9 cellular contexts compared by ENCODE assay signal in genomic region chr17:28908640-28909098, GRCh38. TPM values are rescaled to one million over a fixed set of nuclear protein-coding genes. Genes with fewer than 3 reads are reported as not detected.
A peak's percentile ranks its signal among the peaks of the same experiment; 100 is the strongest.
DNase-seq lines count a peak whose midpoint lies in the region; ATAC-seq and TF ChIP-seq lines count a peak whose summit lies in the region.
"Had no signal": no experiment of that assay in that cellular context is flagged by ENCODE, and none has a peak within 500 bp of the region (broad histone marks: within the 10 kb centered on the region; RNA-seq: fewer than 3 reads in every experiment).

No MANE protein-coding gene starts in this region.

- H3K4me1 ChIP-seq in tibial nerve, result peaks cover 0 to 47% (median 11%) of the 10 kb centered on the region in 4 donors

- no peak for DNase-seq in activated CD8-positive, alpha-beta T cell treated with anti-CD3 and anti-CD28 coated beads for 36 hours
- no peak for DNase-seq in activated CD8-positive, alpha-beta T cell treated with anti-CD3 and anti-CD28 coated beads, Interleukin-2, amount 10 ng/mL, durations not matched to agents 7 days and 5 days
- DNase-seq in choroid plexus epithelial cell (ENCODE audit: low read depth) (peak; percentile 48), lower leg skin (ENCODE audit: low spot score in 2 of 2) (peak; percentile 49 to 90), tibial nerve (ENCODE audit: low spot score in 2 of 2) (peak in 1 of 2 donors; percentile 57), Kasumi-1 (lab: John Stamatoyannopoulos, UW) (no peak), NCI-H2196 treated with DMSO at 0.1 percent for 48 hours (lab: John Stamatoyannopoulos, UW; ENCODE audit: unreplicated experiment) (no peak)

- H3K36me3 Mint-ChIP-seq in activated CD8-positive, alpha-beta T cell treated with anti-CD3 and anti-CD28 coated beads for 36 hours (ENCODE audit: low read depth), result peaks cover 41% of the 10 kb centered on the region
- H3K36me3 Mint-ChIP-seq in activated CD8-positive, alpha-beta T cell treated with anti-CD3 and anti-CD28 coated beads, Interleukin-2, amount 10 ng/mL, durations not matched to agents 7 days and 5 days (ENCODE audit: low read depth), result peaks cover 64% of the 10 kb centered on the region

- no peak for TF ChIP-seq CTCF in activated CD8-positive, alpha-beta T cell treated with anti-CD3 and anti-CD28 coated beads for 36 hours (IDR thresholded peaks at IDR 0.05)
- TF ChIP-seq CTCF in choroid plexus epithelial cell (conservative IDR thresholded peaks at IDR 0.05; ENCODE audit: low read depth, low read length), result no peak
- TF ChIP-seq CTCF in lower leg skin (IDR thresholded peaks at IDR 0.05), result no peak
- TF ChIP-seq CTCF in tibial nerve (IDR thresholded peaks at IDR 0.05), result no peak

- H3K4me1 Mint-ChIP-seq in activated CD8-positive, alpha-beta T cell treated with anti-CD3 and anti-CD28 coated beads for 36 hours (ENCODE audit: low read depth), result peaks cover 2% of the 10 kb centered on the region
- H3K4me1 Mint-ChIP-seq in activated CD8-positive, alpha-beta T cell treated with anti-CD3 and anti-CD28 coated beads, Interleukin-2, amount 10 ng/mL, durations not matched to agents 7 days and 5 days (ENCODE audit: low read depth), result peaks cover under 1% of the 10 kb centered on the region

- no peak for TF ChIP-seq POLR2A in lower leg skin (IDR thresholded peaks at IDR 0.05)
- TF ChIP-seq POLR2A in tibial nerve (IDR thresholded peaks at IDR 0.05), result no peak

- H3K4me3 Mint-ChIP-seq in activated CD8-positive, alpha-beta T cell treated with anti-CD3 and anti-CD28 coated beads for 36 hours, result no peak overlapping the region
- H3K4me3 Mint-ChIP-seq in activated CD8-positive, alpha-beta T cell treated with anti-CD3 and anti-CD28 coated beads, Interleukin-2, amount 10 ng/mL, durations not matched to agents 7 days and 5 days, result no peak overlapping the region
- H3K4me3 Mint-ChIP-seq: dendritic cell treated with granulocyte-macrophage colony-stimulating factor and Interleukin-4, amounts not matched to agents 40 ng/mL and 50 ng/mL, for 4 days had no signal

- intact Hi-C loops in activated CD8-positive, alpha-beta T cell treated with anti-CD3 and anti-CD28 coated beads for 36 hours (cut with micrococcal nuclease), result no loop called here
- intact Hi-C loops in lower leg skin (cut with DNase I; ENCODE audit: low total_unique reads), result no loop called here

- H3K4me3 ChIP-seq in choroid plexus epithelial cell (ENCODE audit: low read depth, low read length), result no peak overlapping the region
- no peak overlapping the region for H3K4me3 ChIP-seq in lower leg skin (ENCODE audit: low read depth, poor library complexity, severe bottlenecking)
- H3K4me3 ChIP-seq in tibial nerve, result no peak overlapping the region

- H3K9me3 Mint-ChIP-seq in activated CD8-positive, alpha-beta T cell treated with anti-CD3 and anti-CD28 coated beads for 36 hours, result no peaks in the 10 kb centered on the region
- H3K9me3 Mint-ChIP-seq in activated CD8-positive, alpha-beta T cell treated with anti-CD3 and anti-CD28 coated beads, Interleukin-2, amount 10 ng/mL, durations not matched to agents 7 days and 5 days (ENCODE audit: insufficient read depth), result no peaks in the 10 kb centered on the region
- H3K9me3 Mint-ChIP-seq: dendritic cell treated with granulocyte-macrophage colony-stimulating factor and Interleukin-4, amounts not matched to agents 40 ng/mL and 50 ng/mL, for 4 days had no signal

- H3K27ac ChIP-seq in tibial nerve, result peak overlapping the region; percentile 44 to 85 (median 64)

- H3K36me3 ChIP-seq in tibial nerve, result peaks cover 9 to 79% (median 37%) of the 10 kb centered on the region in 3 donors

- CTCF ChIA-PET in activated CD8-positive, alpha-beta T cell treated with anti-CD3 and anti-CD28 coated beads for 36 hours (lab: Charles Lee), result interaction anchor here (0.8 to 5.2 kb wide), 10 partner anchors 11 to 180 kb away, joined by 3 to 32 read pairs (median 4); partner anchors contain the start of genes FLOT2 and NEK8
- CTCF ChIA-PET in activated CD8-positive, alpha-beta T cell treated with anti-CD3 and anti-CD28 coated beads, Interleukin-2, amount 10 ng/mL, durations not matched to agents 7 days and 5 days (lab: Charles Lee), result interaction anchor here (1.0 to 5.5 kb wide), 10 partner anchors 8 to 182 kb away, joined by 3 to 44 read pairs (median 5); partner anchors contain the start of gene TLCD1

- H3K9me3 ChIP-seq in tibial nerve, result no peaks in the 10 kb centered on the region

- POLR2A ChIA-PET in activated CD8-positive, alpha-beta T cell treated with anti-CD3 and anti-CD28 coated beads for 36 hours (lab: Charles Lee), result interaction anchor here (0.9 to 1.2 kb wide), 2 partner anchors 10 to 18 kb away, joined by 3 read pairs; no protein-coding TSS in a partner anchor
- POLR2A ChIA-PET in activated CD8-positive, alpha-beta T cell treated with anti-CD3 and anti-CD28 coated beads, Interleukin-2, amount 10 ng/mL, durations not matched to agents 7 days and 5 days (lab: Charles Lee), result no interaction called here

- no peaks in the 10 kb centered on the region for H3K27me3 Mint-ChIP-seq in activated CD8-positive, alpha-beta T cell treated with anti-CD3 and anti-CD28 coated beads for 36 hours
- H3K27me3 Mint-ChIP-seq in activated CD8-positive, alpha-beta T cell treated with anti-CD3 and anti-CD28 coated beads, Interleukin-2, amount 10 ng/mL, durations not matched to agents 7 days and 5 days (ENCODE audit: low read depth), result no peaks in the 10 kb centered on the region
- H3K27me3 Mint-ChIP-seq: dendritic cell treated with granulocyte-macrophage colony-stimulating factor and Interleukin-4, amounts not matched to agents 40 ng/mL and 50 ng/mL, for 4 days had no signal

- no peaks in the 10 kb centered on the region for H3K27me3 ChIP-seq in tibial nerve

- peak overlapping the region; percentile 40 for H3K27ac Mint-ChIP-seq in activated CD8-positive, alpha-beta T cell treated with anti-CD3 and anti-CD28 coated beads for 36 hours
- no peak overlapping the region for H3K27ac Mint-ChIP-seq in activated CD8-positive, alpha-beta T cell treated with anti-CD3 and anti-CD28 coated beads, Interleukin-2, amount 10 ng/mL, durations not matched to agents 7 days and 5 days
- H3K27ac Mint-ChIP-seq: dendritic cell treated with granulocyte-macrophage colony-stimulating factor and Interleukin-4, amounts not matched to agents 40 ng/mL and 50 ng/mL, for 4 days had no signal

- 20 to 26% methylated on average over 5 of the region's 5 CpGs for WGBS in lower leg skin, 2 donors
- WGBS in tibial nerve, 2 donors, result 24 to 32% methylated on average over 5 of the region's 5 CpGs

- no peak for ATAC-seq in activated CD8-positive, alpha-beta T cell treated with anti-CD3 and anti-CD28 coated beads for 36 hours
- ATAC-seq in activated CD8-positive, alpha-beta T cell treated with anti-CD3 and anti-CD28 coated beads, Interleukin-2, amount 10 ng/mL, durations not matched to agents 7 days and 5 days, result no peak
- ATAC-seq in GM18909 (IDR thresholded peaks at IDR 0.05; ENCODE audit: poor library complexity, unreplicated experiment), result no peak

- TF ChIP-seq EP300 in tibial nerve (IDR thresholded peaks at IDR 0.05), result no peak

RNA-seq across cellular contexts. Expression of gene DHRS13, which starts 5.8 kb away (rescaled TPM):
- total RNA-seq in activated CD8-positive, alpha-beta T cell treated with anti-CD3 and anti-CD28 coated beads for 36 hours, result 10 to 100 TPM; 37.3 to 38.2 TPM
- total RNA-seq in activated CD8-positive, alpha-beta T cell treated with anti-CD3 and anti-CD28 coated beads, Interleukin-2, amount 10 ng/mL, durations not matched to agents 7 days and 5 days, result 10 to 100 TPM; 29.2 to 29.3 TPM
- total RNA-seq in lower leg skin, result 10 to 100 TPM; 19.2 to 22.9 (median 19.5) TPM
- total RNA-seq in tibial nerve, result 10 to 100 TPM in 1 of 4 donors, 1 to 10 TPM in 3; 2.4 to 21.9 (median 8.8) TPM

RNA-seq across cellular contexts. Expression of gene FLOT2, which starts 11.1 kb away (rescaled TPM):
- total RNA-seq in activated CD8-positive, alpha-beta T cell treated with anti-CD3 and anti-CD28 coated beads for 36 hours, result 10 to 100 TPM; 59.7 to 60.1 TPM
- 100 to 1,000 TPM; 197 to 198 TPM for total RNA-seq in activated CD8-positive, alpha-beta T cell treated with anti-CD3 and anti-CD28 coated beads, Interleukin-2, amount 10 ng/mL, durations not matched to agents 7 days and 5 days
- total RNA-seq in lower leg skin (100 to 1,000 TPM in 1 of 4 donors, 10 to 100 TPM in 3; 38.7 to 117 (median 45.6) TPM), tibial nerve (10 to 100 TPM; 54.8 to 84.9 (median 65.2) TPM)

RNA-seq across cellular contexts. Expression of gene PHF12, which starts 42.6 kb away (rescaled TPM):
- 10 to 100 TPM; 45.7 to 52.6 TPM for total RNA-seq in activated CD8-positive, alpha-beta T cell treated with anti-CD3 and anti-CD28 coated beads for 36 hours
- total RNA-seq in activated CD8-positive, alpha-beta T cell treated with anti-CD3 and anti-CD28 coated beads, Interleukin-2, amount 10 ng/mL, durations not matched to agents 7 days and 5 days, result 10 to 100 TPM; 66.5 to 67.4 TPM
- 10 to 100 TPM; 24.4 to 52.9 (median 42.7) TPM for total RNA-seq in lower leg skin
- 10 to 100 TPM; 45.7 to 95.1 (median 49.6) TPM for total RNA-seq in tibial nerve

RNA-seq across cellular contexts. Expression of gene ERAL1, which starts 53.9 kb away (rescaled TPM):
- total RNA-seq in activated CD8-positive, alpha-beta T cell treated with anti-CD3 and anti-CD28 coated beads for 36 hours, result 10 to 100 TPM; 58.2 to 60.0 TPM
- total RNA-seq in activated CD8-positive, alpha-beta T cell treated with anti-CD3 and anti-CD28 coated beads, Interleukin-2, amount 10 ng/mL, durations not matched to agents 7 days and 5 days, result 10 to 100 TPM; 46.3 to 50.7 TPM
- 10 to 100 TPM; 39.4 to 45.2 (median 41.6) TPM for total RNA-seq in lower leg skin
- total RNA-seq in tibial nerve, result 10 to 100 TPM; 26.4 to 52.8 (median 36.2) TPM

Comparison
In these comparisons a context has a peak if more than half of its experiments do, and no peak if none do; other contexts are left out.
1. DNase-seq: peak in choroid plexus epithelial cell (single experiment) and lower leg skin (2 of 2); none in activated CD8-positive, alpha-beta T cell treated with anti-CD3 and anti-CD28 coated beads for 36 hours (single experiment), activated CD8-positive, alpha-beta T cell treated with anti-CD3 and anti-CD28 coated beads, Interleukin-2, amount 10 ng/mL, durations not matched to agents 7 days and 5 days (single experiment), Kasumi-1 (0 of 2) and NCI-H2196 treated with DMSO at 0.1 percent for 48 hours (single experiment).